ENCODE assay signal across 9 cellular contexts in genomic region chr3:142022381-142022780, GRCh38.
DNase-seq lines count a peak whose midpoint lies in the region; ATAC-seq and TF ChIP-seq lines count a peak whose summit lies in the region.
"Had no signal": no experiment of that assay in that cellular context is flagged by ENCODE, and none has a peak within 500 bp of the region (broad histone marks: within the 10 kb centered on the region; RNA-seq: fewer than 3 reads in every experiment).

No MANE protein-coding gene starts in this region.

- no peaks in the 10 kb centered on the region for H3K9me3 ChIP-seq in fibroblast of lung (ENCODE audit: control insufficient read depth, insufficient read depth, low read depth, low read length)

- H3K27me3 Mint-ChIP-seq in activated CD8-positive, alpha-beta memory T cell treated with anti-CD3 and anti-CD28 coated beads, Interleukin-2, amount 10 ng/mL, durations not matched to agents 7 days and 5 days, result no peaks in the 10 kb centered on the region
- H3K27me3 Mint-ChIP-seq in HFFc6 (ENCODE audit: insufficient read depth), result no peaks in the 10 kb centered on the region
- H3K27me3 Mint-ChIP-seq: activated naive CD8-positive, alpha-beta T cell had no signal

- peaks cover 3% of the 10 kb centered on the region for H3K36me3 Mint-ChIP-seq in activated CD8-positive, alpha-beta memory T cell treated with anti-CD3 and anti-CD28 coated beads, Interleukin-2, amount 10 ng/mL, durations not matched to agents 7 days and 5 days
- H3K36me3 Mint-ChIP-seq in HFFc6 (ENCODE audit: low read depth), result no peaks in the 10 kb centered on the region

- H4K20me1 ChIP-seq in fibroblast of lung (ENCODE audit: control insufficient read depth, extremely low read depth, insufficient read depth, low read length), result no peaks in the 10 kb centered on the region

- H3K4me3 ChIP-seq in fibroblast of lung (replicated peaks in 1 of 4; ENCODE audit: control extremely low read depth in 1 of 4, insufficient read depth in 1 of 4, low read depth in 3 of 4, low read length in 4 of 4), result no peak overlapping the region

- no peaks in the 10 kb centered on the region for H3K9me3 Mint-ChIP-seq in activated CD8-positive, alpha-beta memory T cell treated with anti-CD3 and anti-CD28 coated beads, Interleukin-2, amount 10 ng/mL, durations not matched to agents 7 days and 5 days (ENCODE audit: low read depth)
- H3K9me3 Mint-ChIP-seq in HFFc6, result no peaks in the 10 kb centered on the region

- CTCF ChIA-PET in activated CD8-positive, alpha-beta memory T cell treated with anti-CD3 and anti-CD28 coated beads, Interleukin-2, amount 10 ng/mL, durations not matched to agents 7 days and 5 days (lab: Charles Lee), result interaction anchor here (0.6 to 1.3 kb wide), 3 partner anchors 16 to 258 kb away, joined by 3 to 4 read pairs (median 4); no protein-coding TSS in a partner anchor

- H3K9ac ChIP-seq in fibroblast of lung (ENCODE audit: insufficient read depth, low read length), result no peak overlapping the region

- no peaks in the 10 kb centered on the region for H3K4me1 ChIP-seq in fibroblast of lung (ENCODE audit: control insufficient read depth, extremely low read depth, insufficient read depth, low read length)

- H3K4me1 Mint-ChIP-seq in activated CD8-positive, alpha-beta memory T cell treated with anti-CD3 and anti-CD28 coated beads, Interleukin-2, amount 10 ng/mL, durations not matched to agents 7 days and 5 days, result peaks cover 31% of the 10 kb centered on the region
- H3K4me1 Mint-ChIP-seq in HFFc6 (ENCODE audit: low read depth), result peaks cover 27% of the 10 kb centered on the region

- peak; percentile 53 for DNase-seq in activated CD8-positive, alpha-beta memory T cell treated with anti-CD3 and anti-CD28 coated beads, Interleukin-2, amount 10 ng/mL, durations not matched to agents 7 days and 5 days
- no peak for DNase-seq in activated CD8-positive, alpha-beta memory T cell treated with anti-CD3 and anti-CD28 coated beads for 24 hours
- DNase-seq in HFFc6 (peak; percentile 14), NCI-H1694 (lab: John Stamatoyannopoulos, UW) (peak; percentile 86), fibroblast of lung (ENCODE audit: low read depth in 2 of 2) (peak; percentile 18 to 23), NCI-H510A (lab: John Stamatoyannopoulos, UW) (no peak), foreskin melanocyte (no peak)
- no peak for DNase-seq in stimulated activated CD4-positive, alpha-beta T cell treated with anti-CD3 and anti-CD28 coated beads, Interleukin-15, amount 100 ng/mL, for 24 hours

- peak overlapping the region; percentile 1 for H3K27ac Mint-ChIP-seq in activated CD8-positive, alpha-beta memory T cell treated with anti-CD3 and anti-CD28 coated beads, Interleukin-2, amount 10 ng/mL, durations not matched to agents 7 days and 5 days
- H3K27ac Mint-ChIP-seq in HFFc6, result no peak overlapping the region
- H3K27ac Mint-ChIP-seq: activated naive CD8-positive, alpha-beta T cell had no signal

- ATAC-seq in activated CD8-positive, alpha-beta memory T cell treated with anti-CD3 and anti-CD28 coated beads, Interleukin-2, amount 10 ng/mL, durations not matched to agents 7 days and 5 days, result peak; percentile 86

- no peak overlapping the region for H2AFZ ChIP-seq in fibroblast of lung (ENCODE audit: low read length)

- H3K4me2 ChIP-seq in fibroblast of lung (ENCODE audit: extremely low read depth, insufficient read depth, low read length), result no peak overlapping the region

- H3K36me3 ChIP-seq in fibroblast of lung (ENCODE audit: control insufficient read depth, insufficient read depth, low read length), result no peaks in the 10 kb centered on the region

- H3K4me3 Mint-ChIP-seq in activated CD8-positive, alpha-beta memory T cell treated with anti-CD3 and anti-CD28 coated beads, Interleukin-2, amount 10 ng/mL, durations not matched to agents 7 days and 5 days, result no peak overlapping the region
- no peak overlapping the region for H3K4me3 Mint-ChIP-seq in HFFc6
- H3K4me3 Mint-ChIP-seq: activated naive CD8-positive, alpha-beta T cell had no signal

- no peaks in the 10 kb centered on the region for H3K79me2 ChIP-seq in fibroblast of lung (ENCODE audit: control insufficient read depth, insufficient read depth, low read length)

- no peak overlapping the region for H3K27ac ChIP-seq in fibroblast of lung (ENCODE audit: insufficient read depth, low read length)

- TF ChIP-seq CTCF in HFFc6 (IDR thresholded peaks at IDR 0.05) (peak; percentile 37; the same call in 1 of the 2 replicates), fibroblast of lung (conservative IDR thresholded peaks at IDR 0.05 in 1 of 2, IDR thresholded peaks at IDR 0.05 in 1 of 2; ENCODE audit: low read depth in 1 of 2, low read length in 2 of 2) (no peak)

- no peaks in the 10 kb centered on the region for H3K27me3 ChIP-seq in fibroblast of lung (ENCODE audit: control insufficient read depth, insufficient read depth, low read length)

Comparison
In these comparisons a context has a peak if more than half of its experiments do, and no peak if none do; other contexts are left out.
1. DNase-seq: peak in activated CD8-positive, alpha-beta memory T cell treated with anti-CD3 and anti-CD28 coated beads, Interleukin-2, amount 10 ng/mL, durations not matched to agents 7 days and 5 days (single experiment), HFFc6 (single experiment), NCI-H1694 (single experiment) and fibroblast of lung (2 of 2); none in activated CD8-positive, alpha-beta memory T cell treated with anti-CD3 and anti-CD28 coated beads for 24 hours (single experiment), NCI-H510A (single experiment), foreskin melanocyte (single experiment) and stimulated activated CD4-positive, alpha-beta T cell treated with anti-CD3 and anti-CD28 coated beads, Interleukin-15, amount 100 ng/mL, for 24 hours (single experiment).